In genomic region chr5:104573979-104574709, GRCh38 we compare ENCODE assay signal across 29 cellular contexts.
A peak's percentile ranks its signal among the peaks of the same experiment; 100 is the strongest.
DNase-seq lines count a peak whose midpoint lies in the region; ATAC-seq lines count a peak whose summit lies in the region.
"Had no signal": no experiment of that assay in that cellular context is flagged by ENCODE, and none has a peak within 500 bp of the region (broad histone marks: within the 10 kb centered on the region; RNA-seq: fewer than 3 reads in every experiment).

No MANE protein-coding gene starts in this region.

- H3K36me3 ChIP-seq in H7 (replicated peaks; ENCODE audit: control insufficient read depth, insufficient read depth, low read length), result no peaks in the 10 kb centered on the region
- H3K36me3 ChIP-seq: upper lobe of right lung had no signal

- peaks cover 3% of the 10 kb centered on the region for H3K9me3 Mint-ChIP-seq in activated naive CD4-positive, alpha-beta T cell treated with anti-CD3 and anti-CD28 coated beads for 36 hours
- H3K9me3 Mint-ChIP-seq: activated naive CD8-positive, alpha-beta T cell treated with anti-CD3 and anti-CD28 coated beads for 36 hours had no signal

- CTCF ChIA-PET in activated naive CD4-positive, alpha-beta T cell treated with anti-CD3 and anti-CD28 coated beads for 36 hours (lab: Charles Lee), result no interaction called here

- H3K27me3 Mint-ChIP-seq in activated naive CD4-positive, alpha-beta T cell treated with anti-CD3 and anti-CD28 coated beads for 36 hours (ENCODE audit: low read depth), result no peaks in the 10 kb centered on the region
- H3K27me3 Mint-ChIP-seq: activated B cell treated with CpG ODN at 0.5 μM for 24 hours; activated CD4-positive, alpha-beta T cell treated with anti-CD3 and anti-CD28 coated beads, Interleukin-2, amount 10 ng/mL, durations not matched to agents 7 days and 5 days; activated naive CD8-positive, alpha-beta T cell treated with anti-CD3 and anti-CD28 coated beads for 36 hours; CD4-positive, CD25-positive, alpha-beta regulatory T cell; naive thymus-derived CD8-positive, alpha-beta T cell; stimulated activated memory B cell treated with anti-CD40 and anti-IgM and Interleukin-4, amounts not matched to agents 10 μg/mL and 1 μg/mL and 100 μg/mL, for 72 hours had no signal

- H3K4me3 Mint-ChIP-seq in activated naive CD4-positive, alpha-beta T cell treated with anti-CD3 and anti-CD28 coated beads for 36 hours, result no peak overlapping the region
- H3K4me3 Mint-ChIP-seq: activated B cell treated with CpG ODN at 0.5 μM for 24 hours; activated CD4-positive, alpha-beta T cell treated with anti-CD3 and anti-CD28 coated beads, Interleukin-2, amount 10 ng/mL, durations not matched to agents 7 days and 5 days; activated naive CD8-positive, alpha-beta T cell treated with anti-CD3 and anti-CD28 coated beads for 36 hours; CD4-positive, CD25-positive, alpha-beta regulatory T cell; mesothelial cell of epicardium; naive thymus-derived CD8-positive, alpha-beta T cell; stimulated activated memory B cell treated with anti-CD40 and anti-IgM and Interleukin-4, amounts not matched to agents 10 μg/mL and 1 μg/mL and 100 μg/mL, for 72 hours had no signal

- no peak for ATAC-seq in HG03135 (IDR thresholded peaks at IDR 0.05; ENCODE audit: unreplicated experiment)
- ATAC-seq: K562; naive thymus-derived CD8-positive, alpha-beta T cell; stimulated activated memory B cell treated with anti-CD40 and anti-IgM and Interleukin-4, amounts not matched to agents 10 μg/mL and 1 μg/mL and 100 μg/mL, for 72 hours; upper lobe of right lung had no signal

- H3K4me1 Mint-ChIP-seq in activated naive CD4-positive, alpha-beta T cell treated with anti-CD3 and anti-CD28 coated beads for 36 hours (ENCODE audit: low read depth), result no peaks in the 10 kb centered on the region
- H3K4me1 Mint-ChIP-seq: activated B cell treated with CpG ODN at 0.5 μM for 24 hours; activated CD4-positive, alpha-beta T cell treated with anti-CD3 and anti-CD28 coated beads, Interleukin-2, amount 10 ng/mL, durations not matched to agents 7 days and 5 days; activated naive CD8-positive, alpha-beta T cell treated with anti-CD3 and anti-CD28 coated beads for 36 hours; CD4-positive, CD25-positive, alpha-beta regulatory T cell; naive thymus-derived CD8-positive, alpha-beta T cell; stimulated activated memory B cell treated with anti-CD40 and anti-IgM and Interleukin-4, amounts not matched to agents 10 μg/mL and 1 μg/mL and 100 μg/mL, for 72 hours had no signal

- intact Hi-C loops in activated naive CD4-positive, alpha-beta T cell treated with anti-CD3 and anti-CD28 coated beads for 36 hours (cut with micrococcal nuclease), result no loop called here

- peak; percentile 0 for DNase-seq in NCI-H1105 treated with DMSO at 0.1 percent for 48 hours (lab: John Stamatoyannopoulos, UW)
- DNase-seq in NCI-H1105 (lab: John Stamatoyannopoulos, UW), result no peak
- peak; percentile 9 for DNase-seq in OCI-M1 (lab: John Stamatoyannopoulos, UW)
- DNase-seq in fibroblast of peridontal ligament (ENCODE audit: extremely low read depth), result peak; percentile 2
- DNase-seq in pons (ENCODE audit: low spot score), result peak; percentile 53
- no peak for DNase-seq in activated naive CD4-positive, alpha-beta T cell treated with anti-CD3 and anti-CD28 coated beads for 36 hours
- DNase-seq in H7, result no peak
- DNase-seq: 8988T; activated B cell treated with CpG ODN at 0.5 μM for 24 hours; activated CD4-positive, alpha-beta T cell treated with anti-CD3 and anti-CD28 coated beads, Interleukin-2, amount 10 ng/mL, durations not matched to agents 7 days and 5 days; activated effector memory CD4-positive, alpha-beta T cell treated with Interleukin-2 at 50 U/mL for 16 hours; activated naive CD8-positive, alpha-beta T cell treated with anti-CD3 and anti-CD28 coated beads for 36 hours; CD4-positive, CD25-positive, alpha-beta regulatory T cell; effector memory CD4-positive, alpha-beta T cell; islet precursor cell; naive thymus-derived CD8-positive, alpha-beta T cell; NCI-H1092; NCI-H1930; NCI-H226; NCI-H526 treated with DMSO at 0.1 percent for 48 hours; RPMI8226; T-helper 1 cell; upper lobe of right lung had no signal

- no peak overlapping the region for H3K27ac Mint-ChIP-seq in activated naive CD4-positive, alpha-beta T cell treated with anti-CD3 and anti-CD28 coated beads for 36 hours
- H3K27ac Mint-ChIP-seq: activated B cell treated with CpG ODN at 0.5 μM for 24 hours; activated CD4-positive, alpha-beta T cell treated with anti-CD3 and anti-CD28 coated beads, Interleukin-2, amount 10 ng/mL, durations not matched to agents 7 days and 5 days; activated naive CD8-positive, alpha-beta T cell treated with anti-CD3 and anti-CD28 coated beads for 36 hours; CD4-positive, CD25-positive, alpha-beta regulatory T cell; mesothelial cell of epicardium; naive thymus-derived CD8-positive, alpha-beta T cell; stimulated activated memory B cell treated with anti-CD40 and anti-IgM and Interleukin-4, amounts not matched to agents 10 μg/mL and 1 μg/mL and 100 μg/mL, for 72 hours had no signal

- no peaks in the 10 kb centered on the region for H3K36me3 Mint-ChIP-seq in activated naive CD4-positive, alpha-beta T cell treated with anti-CD3 and anti-CD28 coated beads for 36 hours (ENCODE audit: low read depth)
- H3K36me3 Mint-ChIP-seq: activated naive CD8-positive, alpha-beta T cell treated with anti-CD3 and anti-CD28 coated beads for 36 hours; CD4-positive, CD25-positive, alpha-beta regulatory T cell; mesothelial cell of epicardium; naive thymus-derived CD8-positive, alpha-beta T cell; stimulated activated memory B cell treated with anti-CD40 and anti-IgM and Interleukin-4, amounts not matched to agents 10 μg/mL and 1 μg/mL and 100 μg/mL, for 72 hours had no signal

- H3K4me3 ChIP-seq in H7 (ENCODE audit: insufficient read depth, low read depth, low read length), result no peak overlapping the region
- H3K4me3 ChIP-seq: coronary artery, K562, skin epidermis, upper lobe of right lung had no signal

- H3K27me3 ChIP-seq in H7 (ENCODE audit: control insufficient read depth, insufficient read depth, low read length), result no peaks in the 10 kb centered on the region
- H3K27me3 ChIP-seq: upper lobe of right lung had no signal

Comparison
In these comparisons a context has a peak if more than half of its experiments do, and no peak if none do; other contexts are left out.
1. DNase-seq: peak in NCI-H1105 treated with DMSO at 0.1 percent for 48 hours (single experiment), OCI-M1 (single experiment), fibroblast of peridontal ligament (single experiment) and pons (single experiment); none in NCI-H1105 (single experiment), activated naive CD4-positive, alpha-beta T cell treated with anti-CD3 and anti-CD28 coated beads for 36 hours (single experiment) and H7 (single experiment).